8 cellular contexts compared by ENCODE assay signal in the genomic region with DNA sequence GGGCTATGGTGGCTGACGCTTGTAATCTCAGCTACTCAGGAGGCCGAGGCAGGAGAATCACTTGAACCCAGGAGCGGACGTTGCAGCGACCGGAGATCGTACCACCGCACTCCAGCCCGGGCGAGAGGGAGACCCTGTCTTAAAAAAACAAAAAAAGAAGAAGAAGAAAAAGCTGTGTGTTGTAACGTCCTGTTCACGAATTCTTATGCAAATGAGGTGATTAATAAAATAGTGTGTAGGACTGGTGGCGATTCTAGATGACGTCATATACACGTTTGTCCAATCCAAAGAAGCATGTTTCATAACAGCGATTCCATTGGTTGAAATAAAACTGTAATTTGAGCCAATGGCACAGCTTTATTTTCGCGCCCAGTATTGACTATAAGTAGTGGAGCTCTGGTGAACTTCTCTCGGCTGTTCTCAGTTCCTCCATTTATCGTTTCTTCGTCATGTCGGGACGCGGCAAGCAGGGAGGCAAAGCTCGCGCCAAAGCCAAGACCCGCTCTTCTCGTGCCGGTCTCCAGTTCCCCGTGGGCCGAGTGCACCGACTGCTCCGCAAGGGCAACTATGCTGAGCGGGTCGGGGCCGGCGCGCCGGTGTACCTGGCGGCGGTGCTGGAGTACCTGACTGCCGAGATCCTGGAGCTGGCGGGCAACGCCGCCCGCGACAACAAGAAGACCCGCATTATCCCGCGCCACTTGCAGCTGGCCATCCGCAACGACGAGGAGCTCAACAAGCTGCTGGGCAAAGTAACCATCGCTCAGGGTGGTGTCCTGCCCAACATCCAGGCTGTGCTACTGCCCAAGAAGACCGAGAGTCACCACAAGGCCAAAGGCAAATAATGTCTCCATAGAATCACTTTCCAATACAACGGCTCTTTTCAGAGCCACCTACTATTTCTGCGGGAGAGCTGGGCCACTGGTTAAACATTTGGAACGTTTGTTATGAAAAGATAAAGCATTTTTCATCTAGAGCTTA. TPM values are rescaled to one million over a fixed set of nuclear protein-coding genes. Genes with fewer than 3 reads are reported as not detected.
DNase-seq lines count a peak whose midpoint lies in the region; ATAC-seq and TF ChIP-seq lines count a peak whose summit lies in the region.

No MANE protein-coding gene starts in this region.

- TF ChIP-seq POLR2A in GM15510 (IDR thresholded peaks at IDR 0.05; ENCODE audit: borderline replicate concordance, extremely low read depth, insufficient read length), result peak; percentile 97

- peak; percentile 55 for ATAC-seq in HG02852 (IDR thresholded peaks at IDR 0.05; ENCODE audit: unreplicated experiment)
- ATAC-seq in left ventricle myocardium superior, result peak; percentile 93

- H3K27me3 ChIP-seq in ascending aorta, result no peaks in the 10 kb centered on the region

- DNase-seq in NCI-H1417 treated with DMSO at 0.1 percent for 48 hours (lab: John Stamatoyannopoulos, UW), result peak; percentile 89
- DNase-seq in SW480 (ENCODE audit: low spot score), result peak; percentile 95
- DNase-seq in ascending aorta (ENCODE audit: low spot score in 2 of 2), result peak in 1 of 2 donors; percentile 78
- DNase-seq in left ventricle myocardium superior, result peak; percentile 64
- DNase-seq in pulmonary artery endothelial cell (ENCODE audit: low read depth, low spot score), result peak; percentile 91
- no peak for DNase-seq in occipital lobe (lab: John Stamatoyannopoulos, UW)

- peak overlapping the region; percentile 58 to 61 for H3K27ac ChIP-seq in ascending aorta

- no peaks in the 10 kb centered on the region for H3K9me3 ChIP-seq in ascending aorta

- intact Hi-C loops in ascending aorta (cut with DNase I) (loop anchor here (1.0 to 10.0 kb wide), 2 partner anchors 27 to 1270 kb away; a partner anchor contains a TSS), left ventricle myocardium superior (cut with micrococcal nuclease) (no loop called here)

- peak overlapping the region; percentile 50 to 73 for H3K4me3 ChIP-seq in ascending aorta

- H3K4me1 ChIP-seq in ascending aorta, result peaks cover 6 to 14% of the 10 kb centered on the region in 2 donors

- no peak for TF ChIP-seq CTCF in ascending aorta (IDR thresholded peaks at IDR 0.05)

- H3K36me3 ChIP-seq in ascending aorta, result no peaks in the 10 kb centered on the region

RNA-seq across cellular contexts. Expression of a gene that starts 47.0 kb away (rescaled TPM):
- total RNA-seq in ascending aorta (not detected), left ventricle myocardium superior (not detected), pulmonary artery endothelial cell (not detected in 2 replicates), occipital lobe (not detected)
